In the genomic region with DNA sequence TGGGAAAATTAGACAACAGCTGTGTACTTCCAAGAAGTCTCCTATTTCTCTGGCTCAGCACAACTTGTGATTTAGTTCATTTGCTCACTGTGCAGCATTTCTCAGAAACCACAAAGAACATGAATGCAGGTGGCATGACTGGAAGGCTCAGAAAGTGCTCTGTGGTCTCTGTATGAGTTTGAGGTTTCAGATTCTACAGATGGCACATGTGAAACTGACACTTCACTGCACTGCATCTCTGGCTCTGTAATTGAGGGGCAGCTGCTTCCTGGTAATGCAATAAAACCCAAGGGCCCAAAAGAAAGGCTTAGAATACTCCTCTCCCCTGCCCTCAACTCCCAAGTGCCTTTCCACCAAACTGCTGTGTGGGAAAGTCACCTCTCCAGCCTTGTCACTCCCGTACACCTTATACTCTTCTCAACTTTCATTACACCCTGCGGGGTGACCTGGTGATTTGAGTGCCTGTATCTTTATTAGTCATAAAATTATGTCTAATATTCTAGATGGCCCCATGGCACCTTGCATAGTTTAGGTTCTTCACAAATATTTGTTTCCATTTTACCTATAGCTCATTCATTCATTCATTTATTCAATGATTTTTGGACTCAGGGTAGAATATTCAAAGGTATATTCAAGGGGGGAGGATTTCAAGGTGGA, we compare ENCODE assay signal across 8 cellular contexts.
DNase-seq lines count a peak whose midpoint lies in the region; ATAC-seq and TF ChIP-seq lines count a peak whose summit lies in the region.

No MANE protein-coding gene starts in this region.

- TF ChIP-seq CTCF in RWPE1 (conservative IDR thresholded peaks at IDR 0.05; ENCODE audit: low read depth), result no peak

- H3K27me3 Mint-ChIP-seq in T-helper 17 cell, result peaks cover 60% of the 10 kb centered on the region

- H3K27ac Mint-ChIP-seq in T-helper 17 cell, result no peak overlapping the region

- H3K4me1 Mint-ChIP-seq in T-helper 17 cell, result peaks cover 10% of the 10 kb centered on the region

- DNase-seq in DMS79 (lab: John Stamatoyannopoulos, UW) (peak; percentile 51), T-helper 17 cell (no peak), myocyte (ENCODE audit: low read depth) (peak; percentile 99), NCI-H774 (lab: John Stamatoyannopoulos, UW) (no peak), RWPE1 (ENCODE audit: low spot score) (no peak), SHP77 (lab: John Stamatoyannopoulos, UW) (no peak)

- POLR2A ChIA-PET in RWPE1 (lab: Yijun Ruan, JAX; ENCODE audit: low non-redundant PET), result no interaction called here

- H3K27ac ChIP-seq in RWPE1, result no peak overlapping the region

- ATAC-seq in GM19438 (IDR thresholded peaks at IDR 0.05; ENCODE audit: low read depth, unreplicated experiment) (peak; percentile 100), HG03432 (IDR thresholded peaks at IDR 0.05; ENCODE audit: unreplicated experiment) (peak; percentile 100), T-helper 17 cell (peak; percentile 78)

- no peaks in the 10 kb centered on the region for H3K9me3 ChIP-seq in T-helper 17 cell (ENCODE audit: control insufficient read depth, low read length, poor library complexity, severe bottlenecking)

- no peak overlapping the region for H3K4me3 Mint-ChIP-seq in T-helper 17 cell

- H3K36me3 Mint-ChIP-seq in T-helper 17 cell (ENCODE audit: low read depth), result peaks cover 2% of the 10 kb centered on the region

- CTCF ChIA-PET in RWPE1 (lab: Yijun Ruan, JAX), result no interaction called here

Comparison
In these comparisons a context has a peak if more than half of its experiments do, and no peak if none do; other contexts are left out.
1. DNase-seq: peak in DMS79 (single experiment) and myocyte (single experiment); none in T-helper 17 cell (0 of 3), NCI-H774 (single experiment), RWPE1 (single experiment) and SHP77 (0 of 2).
2. Peak in every context shown above with its lines, with median percentiles within 50 percentile points of each other: ATAC-seq.